In the genomic region with DNA sequence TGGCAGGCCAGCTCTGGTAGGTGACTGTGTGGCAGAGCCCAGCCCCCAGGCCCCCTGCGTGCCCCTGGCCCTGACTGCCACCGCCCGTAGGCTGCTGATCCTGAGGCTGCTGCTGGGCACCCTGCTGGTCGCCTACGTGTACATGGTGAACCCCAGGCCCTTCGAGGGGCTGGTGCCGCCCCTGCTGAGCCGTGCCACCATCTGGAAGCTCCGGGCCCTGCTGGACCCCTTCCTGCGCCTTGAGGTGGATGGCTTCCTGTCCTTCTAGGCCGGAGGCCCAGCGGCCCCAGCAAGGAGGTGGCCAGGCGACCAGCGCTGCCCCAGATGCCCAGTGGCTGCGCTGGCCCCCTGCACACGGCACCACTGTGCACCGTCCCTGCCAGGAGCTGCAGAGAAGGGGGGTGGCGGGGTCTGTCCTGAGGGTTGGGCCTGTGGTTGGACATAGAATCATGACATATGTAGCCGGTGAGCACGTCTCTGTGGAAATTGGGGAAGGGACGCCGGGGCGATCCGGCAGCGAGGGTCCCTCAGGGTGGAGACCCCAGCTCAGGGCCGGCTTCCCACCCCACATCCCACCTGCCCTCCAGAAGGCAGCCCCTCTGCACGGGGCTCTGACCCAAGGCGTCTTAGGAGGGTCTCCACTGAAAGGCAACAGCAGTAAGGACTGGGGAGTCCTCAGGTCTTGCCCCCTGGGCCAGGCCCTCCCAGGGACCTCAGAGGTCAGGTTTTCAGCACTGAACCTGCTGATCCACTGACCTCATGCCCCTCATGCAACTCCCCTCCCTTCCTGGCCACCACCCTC, we compare ENCODE assay signal across 1 cellular context.
TF ChIP-seq lines count a peak whose summit lies in the region.

No MANE protein-coding gene starts in this region.

TF ChIP-seq in K562, 482 proteins besides CTCF, POLR2A, EP300 and RAD21 (continued from another document):
- TF ChIP-seq, protein P1, sequence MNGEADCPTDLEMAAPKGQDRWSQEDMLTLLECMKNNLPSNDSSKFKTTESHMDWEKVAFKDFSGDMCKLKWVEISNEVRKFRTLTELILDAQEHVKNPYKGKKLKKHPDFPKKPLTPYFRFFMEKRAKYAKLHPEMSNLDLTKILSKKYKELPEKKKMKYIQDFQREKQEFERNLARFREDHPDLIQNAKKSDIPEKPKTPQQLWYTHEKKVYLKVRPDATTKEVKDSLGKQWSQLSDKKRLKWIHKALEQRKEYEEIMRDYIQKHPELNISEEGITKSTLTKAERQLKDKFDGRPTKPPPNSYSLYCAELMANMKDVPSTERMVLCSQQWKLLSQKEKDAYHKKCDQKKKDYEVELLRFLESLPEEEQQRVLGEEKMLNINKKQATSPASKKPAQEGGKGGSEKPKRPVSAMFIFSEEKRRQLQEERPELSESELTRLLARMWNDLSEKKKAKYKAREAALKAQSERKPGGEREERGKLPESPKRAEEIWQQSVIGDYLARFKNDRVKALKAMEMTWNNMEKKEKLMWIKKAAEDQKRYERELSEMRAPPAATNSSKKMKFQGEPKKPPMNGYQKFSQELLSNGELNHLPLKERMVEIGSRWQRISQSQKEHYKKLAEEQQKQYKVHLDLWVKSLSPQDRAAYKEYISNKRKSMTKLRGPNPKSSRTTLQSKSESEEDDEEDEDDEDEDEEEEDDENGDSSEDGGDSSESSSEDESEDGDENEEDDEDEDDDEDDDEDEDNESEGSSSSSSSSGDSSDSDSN (IDR thresholded peaks at IDR 0.05; ENCODE audit: borderline replicate concordance in 1 of 2, low read depth in 2 of 2, low read length in 2 of 2): no peak
- no peak for TF ChIP-seq YBX1 (IDR thresholded peaks at IDR 0.05)
- TF ChIP-seq ZBTB17 (CRISPR knock-in tag; IDR thresholded peaks at IDR 0.05): no peak
- TF ChIP-seq, protein P2, sequence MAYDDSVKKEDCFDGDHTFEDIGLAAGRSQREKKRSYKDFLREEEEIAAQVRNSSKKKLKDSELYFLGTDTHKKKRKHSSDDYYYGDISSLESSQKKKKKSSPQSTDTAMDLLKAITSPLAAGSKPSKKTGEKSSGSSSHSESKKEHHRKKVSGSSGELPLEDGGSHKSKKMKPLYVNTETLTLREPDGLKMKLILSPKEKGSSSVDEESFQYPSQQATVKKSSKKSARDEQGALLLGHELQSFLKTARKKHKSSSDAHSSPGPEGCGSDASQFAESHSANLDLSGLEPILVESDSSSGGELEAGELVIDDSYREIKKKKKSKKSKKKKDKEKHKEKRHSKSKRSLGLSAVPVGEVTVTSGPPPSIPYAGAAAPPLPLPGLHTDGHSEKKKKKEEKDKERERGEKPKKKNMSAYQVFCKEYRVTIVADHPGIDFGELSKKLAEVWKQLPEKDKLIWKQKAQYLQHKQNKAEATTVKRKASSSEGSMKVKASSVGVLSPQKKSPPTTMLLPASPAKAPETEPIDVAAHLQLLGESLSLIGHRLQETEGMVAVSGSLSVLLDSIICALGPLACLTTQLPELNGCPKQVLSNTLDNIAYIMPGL (CRISPR knock-in tag; IDR thresholded peaks at IDR 0.05): no peak
- TF ChIP-seq DPF2 (IDR thresholded peaks at IDR 0.05): no peak
- TF ChIP-seq FOXA3 (CRISPR knock-in tag; conservative IDR thresholded peaks at IDR 0.05 in 1 of 2, IDR thresholded peaks at IDR 0.05 in 1 of 2): no peak
